Comparison of ENCODE assay signal across 26 cellular contexts in the genomic region with DNA sequence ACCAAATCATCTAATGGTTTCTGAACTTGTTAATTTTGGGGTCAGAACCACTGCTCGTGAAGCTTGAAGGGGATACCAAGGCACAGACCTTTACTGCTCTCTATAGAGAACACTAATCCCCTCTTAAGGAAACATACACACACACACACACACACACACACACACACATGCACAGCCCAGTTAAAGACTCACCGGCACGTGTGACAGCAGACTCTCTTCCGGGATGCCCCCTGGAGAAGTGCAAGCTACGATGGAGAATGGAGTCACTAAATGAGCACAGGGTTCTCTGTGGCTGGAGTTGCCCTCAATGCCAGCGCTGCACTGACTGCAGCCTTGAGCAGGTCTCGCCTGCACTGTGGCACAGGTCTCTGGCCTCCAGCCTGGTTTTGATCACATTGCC.
DNase-seq lines count a peak whose midpoint lies in the region; ATAC-seq and TF ChIP-seq lines count a peak whose summit lies in the region.
"Had no signal": no experiment of that assay in that cellular context is flagged by ENCODE, and none has a peak within 500 bp of the region (broad histone marks: within the 10 kb centered on the region; RNA-seq: fewer than 3 reads in every experiment).

No MANE protein-coding gene starts in this region.

- H3K4me2 ChIP-seq in OCI-LY1 (ENCODE audit: low read length) (no peak overlapping the region), neuronal stem cell (ENCODE audit: insufficient read depth, low read length, poor library complexity, severe bottlenecking) (no peak overlapping the region)
- H3K4me2 ChIP-seq: A549; BLaER1 treated with 17β-estradiol and CSF1 and Interleukin-3, amounts not matched to agents 10 nM and 100 nM had no signal

- no peaks in the 10 kb centered on the region for H3K27me3 Mint-ChIP-seq in endodermal cell (ENCODE audit: insufficient read depth)
- no peaks in the 10 kb centered on the region for H3K27me3 Mint-ChIP-seq in T-cell
- H3K27me3 Mint-ChIP-seq: B cell; CD4-positive, alpha-beta T cell had no signal

- no peaks in the 10 kb centered on the region for H3K79me2 ChIP-seq in OCI-LY1 (ENCODE audit: insufficient read depth, low read length)

- H2BK15ac ChIP-seq in neuronal stem cell (ENCODE audit: low read length): no peak overlapping the region

- H3K4me1 Mint-ChIP-seq in endodermal cell (no peaks in the 10 kb centered on the region), T-cell (no peaks in the 10 kb centered on the region)
- H3K4me1 Mint-ChIP-seq: B cell had no signal

- H2BK120ac ChIP-seq in neuronal stem cell (ENCODE audit: low read depth, low read length): no peak overlapping the region

- no peak overlapping the region for H4K8ac ChIP-seq in neuronal stem cell (ENCODE audit: low read depth, low read length)

- no peak overlapping the region for H2BK12ac ChIP-seq in neuronal stem cell (ENCODE audit: low read length)

- H3K9me3 Mint-ChIP-seq in endodermal cell (peaks cover 47% of the 10 kb centered on the region), T-cell (peaks cover 4 to 17% (median 7%) of the 10 kb centered on the region in 3 donors)

- H3K36me3 Mint-ChIP-seq in endodermal cell (ENCODE audit: low read depth): peaks cover 13% of the 10 kb centered on the region
- no peaks in the 10 kb centered on the region for H3K36me3 Mint-ChIP-seq in T-cell
- H3K36me3 Mint-ChIP-seq: CD8-positive, alpha-beta T cell had no signal

- no peaks in the 10 kb centered on the region for H3K79me1 ChIP-seq in neuronal stem cell (ENCODE audit: low read depth, low read length)

- CTCF ChIA-PET in T-cell (lab: Charles Lee): no interaction called here

- no peaks in the 10 kb centered on the region for H4K20me1 ChIP-seq in OCI-LY1 (ENCODE audit: insufficient read depth, low read length)
- H4K20me1 ChIP-seq: BLaER1 treated with 17β-estradiol and CSF1 and Interleukin-3, amounts not matched to agents 10 nM and 100 nM had no signal

- H3K36me3 ChIP-seq in left ventricle myocardium inferior (no peaks in the 10 kb centered on the region), OCI-LY1 (ENCODE audit: insufficient read depth, low read length) (no peaks in the 10 kb centered on the region), endodermal cell (ENCODE audit: control insufficient read depth, insufficient read depth, low read length) (no peaks in the 10 kb centered on the region), neuronal stem cell (replicated peaks in 1 of 2; ENCODE audit: control insufficient read depth in 2 of 2, insufficient read depth in 2 of 2, low read length in 2 of 2) (no peaks in the 10 kb centered on the region)
- H3K36me3 ChIP-seq: BLaER1 treated with 17β-estradiol and CSF1 and Interleukin-3, amounts not matched to agents 10 nM and 100 nM had no signal

- intact Hi-C loops in Right ventricle myocardium inferior (cut with DNase I) (no loop called here), left ventricle myocardium inferior (cut with micrococcal nuclease) (no loop called here)

- H3K23ac ChIP-seq in neuronal stem cell (ENCODE audit: low read depth, low read length, poor library complexity): no peak overlapping the region

- no peak overlapping the region for H4K91ac ChIP-seq in neuronal stem cell (ENCODE audit: low read depth, low read length, poor library complexity)

- DNase-seq in Right ventricle myocardium inferior (ENCODE audit: missing footprints): peak; percentile 64
- no peak for DNase-seq in left ventricle myocardium inferior
- DNase-seq in endodermal cell: no peak
- DNase-seq in neuronal stem cell (ENCODE audit: low spot score): no peak
- no peak for DNase-seq in GM13977 (ENCODE audit: low spot score)
- DNase-seq in NCI-H2081 (lab: John Stamatoyannopoulos, UW): no peak
- no peak for DNase-seq in T-cell
- DNase-seq: AML-193; Caco-2; Calu3; CD4-positive, alpha-beta T cell; CD8-positive, alpha-beta T cell; DMS 273 treated with DMSO at 0.1 percent for 48 hours; DMS153; DMS53; DMS79; DND-41; EL; GDM1 had no signal

- no peak for ATAC-seq in Right ventricle myocardium inferior
- ATAC-seq in T-cell (replicated peaks in 1 of 4): no peak
- ATAC-seq: A549; CD8-positive, alpha-beta T cell; GM12878 had no signal

- H3K27me3 ChIP-seq in left ventricle myocardium inferior (ENCODE audit: low read depth): no peaks in the 10 kb centered on the region
- H3K27me3 ChIP-seq in OCI-LY1 (ENCODE audit: insufficient read depth, low read length): no peaks in the 10 kb centered on the region
- no peaks in the 10 kb centered on the region for H3K27me3 ChIP-seq in endodermal cell (ENCODE audit: control insufficient read depth, insufficient read depth, low read length, poor library complexity, severe bottlenecking)
- H3K27me3 ChIP-seq in neuronal stem cell (ENCODE audit: control insufficient read depth in 3 of 3, insufficient read depth in 3 of 3, low read depth in 1 of 3, low read length in 3 of 3): no peaks in the 10 kb centered on the region
- H3K27me3 ChIP-seq: BLaER1 treated with 17β-estradiol and CSF1 and Interleukin-3, amounts not matched to agents 10 nM and 100 nM had no signal

- H3K9me3 ChIP-seq in left ventricle myocardium inferior (replicated peaks) (peaks cover 27% of the 10 kb centered on the region), OCI-LY1 (ENCODE audit: low read length) (peaks cover 8% of the 10 kb centered on the region; the same call in 1 of the 2 replicates), endodermal cell (ENCODE audit: control insufficient read depth, low read length) (peaks cover 54% of the 10 kb centered on the region), neuronal stem cell (replicated peaks in 1 of 2; ENCODE audit: control insufficient read depth in 2 of 2, insufficient read depth in 1 of 2, low read depth in 1 of 2, low read length in 2 of 2) (peaks cover 2 to 8% of the 10 kb centered on the region in 2 donors)

- no peaks in the 10 kb centered on the region for H3K9me2 ChIP-seq in OCI-LY1 (ENCODE audit: low read depth, low read length)

- in situ Hi-C loops in GM13977 (cut with MboI; ENCODE audit: low pct_unique_long_range_greater_than_20kb, low sequenced_read_pairs, unreplicated experiment): no loop called here

- H2BK5ac ChIP-seq in neuronal stem cell (ENCODE audit: low read length): no peak overlapping the region

- H3K18ac ChIP-seq in neuronal stem cell (ENCODE audit: low read length): no peak overlapping the region

- H3K4me1 ChIP-seq in left ventricle myocardium inferior (no peaks in the 10 kb centered on the region), OCI-LY1 (ENCODE audit: insufficient read depth, low read length, severe bottlenecking) (peaks cover 5% of the 10 kb centered on the region), endodermal cell (ENCODE audit: control insufficient read depth, insufficient read depth, low read length) (no peaks in the 10 kb centered on the region), neuronal stem cell (ENCODE audit: control insufficient read depth in 2 of 2, insufficient read depth in 1 of 2, low read depth in 1 of 2, low read length in 2 of 2) (no peaks in the 10 kb centered on the region)
- H3K4me1 ChIP-seq: A549; BLaER1 treated with 17β-estradiol and CSF1 and Interleukin-3, amounts not matched to agents 10 nM and 100 nM; Caco-2 had no signal

- H3K27ac ChIP-seq in left ventricle myocardium inferior (replicated peaks): no peak overlapping the region
- H3K27ac ChIP-seq in OCI-LY1 (ENCODE audit: low read depth, low read length, poor library complexity, severe bottlenecking): no peak overlapping the region
- no peak overlapping the region for H3K27ac ChIP-seq in endodermal cell (ENCODE audit: low read depth, low read length)
- no peak overlapping the region for H3K27ac ChIP-seq in neuronal stem cell (replicated peaks; ENCODE audit: low read length)
- H3K27ac ChIP-seq: 22Rv1; A549; BLaER1 treated with 17β-estradiol and CSF1 and Interleukin-3, amounts not matched to agents 10 nM and 100 nM; C4-2B had no signal

- H3K4me3 ChIP-seq in left ventricle myocardium inferior (no peak overlapping the region), OCI-LY1 (ENCODE audit: low read depth, low read length, poor library complexity, severe bottlenecking) (no peak overlapping the region), endodermal cell (ENCODE audit: low read length) (peak overlapping the region; percentile 37), neuronal stem cell (ENCODE audit: low read length in 2 of 2) (no peak overlapping the region)
- H3K4me3 ChIP-seq: A549; BLaER1 treated with 17β-estradiol and CSF1 and Interleukin-3, amounts not matched to agents 10 nM and 100 nM; GM12878 had no signal

- H2AFZ ChIP-seq in OCI-LY1 (ENCODE audit: low read length): peak overlapping the region; percentile 95
- H2AFZ ChIP-seq in neuronal stem cell (ENCODE audit: low read length): no peak overlapping the region

- H3K14ac ChIP-seq in neuronal stem cell (ENCODE audit: low read length): peak overlapping the region; percentile 31

- H3F3A ChIP-seq in OCI-LY1 (ENCODE audit: insufficient read depth, low read length): no peaks in the 10 kb centered on the region

- POLR2A ChIA-PET in T-cell (lab: Charles Lee): no interaction called here

- TF ChIP-seq CTCF in left ventricle myocardium inferior (IDR thresholded peaks at IDR 0.05; ENCODE audit: borderline replicate concordance): no peak
- TF ChIP-seq CTCF in OCI-LY1 (IDR thresholded peaks at IDR 0.05; ENCODE audit: low read length): no peak
- TF ChIP-seq CTCF in endodermal cell (conservative IDR thresholded peaks at IDR 0.05): no peak
- no peak for TF ChIP-seq CTCF in GM13977 (IDR thresholded peaks at IDR 0.05; ENCODE audit: extremely low read depth, insufficient read depth, missing control alignments)

- no peak overlapping the region for H3K4me3 Mint-ChIP-seq in endodermal cell
- H3K4me3 Mint-ChIP-seq in T-cell: no peak overlapping the region
- H3K4me3 Mint-ChIP-seq: B cell; CD4-positive, alpha-beta T cell; CD8-positive, alpha-beta T cell had no signal

- H3K9ac ChIP-seq in OCI-LY1 (ENCODE audit: low read length): no peak overlapping the region
- no peak overlapping the region for H3K9ac ChIP-seq in endodermal cell (ENCODE audit: extremely low read depth, low read length, poor library complexity, severe bottlenecking)
- no peak overlapping the region for H3K9ac ChIP-seq in neuronal stem cell (ENCODE audit: low read depth, low read length, poor library complexity)
- H3K9ac ChIP-seq: BLaER1 treated with 17β-estradiol and CSF1 and Interleukin-3, amounts not matched to agents 10 nM and 100 nM had no signal

- no peak overlapping the region for H3K4ac ChIP-seq in neuronal stem cell (ENCODE audit: low read length)

- H3K27ac Mint-ChIP-seq in endodermal cell (no peak overlapping the region), T-cell (no peak overlapping the region)
- H3K27ac Mint-ChIP-seq: B cell; CD4-positive, alpha-beta T cell; CD8-positive, alpha-beta T cell had no signal

- WGBS in endodermal cell (ENCODE audit: insufficient coverage in 1 of 2, insufficient read length in 1 of 2), 2 experiments: 93 to 100% methylated on average over 3 to 7 of the region's 7 CpGs
- no CpG with 5 or more reads among the region's 7 CpGs for WGBS in neuronal stem cell (ENCODE audit: extremely low coverage in 2 of 2, insufficient read length in 2 of 2, insufficient replicate concordance in 1 of 2), 2 donors

- H2AK5ac ChIP-seq in neuronal stem cell (ENCODE audit: low read depth, low read length): no peak overlapping the region
